Comparison of ENCODE assay signal across 8 cellular contexts in genomic region chr1:149792502-149792901, GRCh38. TPM values are rescaled to one million over a fixed set of nuclear protein-coding genes. Genes with fewer than 3 reads are reported as not detected.
DNase-seq lines count a peak whose midpoint lies in the region; ATAC-seq and TF ChIP-seq lines count a peak whose summit lies in the region.
"Not testable (repeated sequence)": the region's sequence is repeated elsewhere in the genome, so short reads cannot be mapped to it uniquely, and the experiment has no call there.

No MANE protein-coding gene starts in this region.

- POLR2A ChIA-PET in CD8-positive, alpha-beta memory T cell (lab: Charles Lee) = not testable (repeated sequence)

- not testable (repeated sequence) for H3K4me1 ChIP-seq in CD8-positive, alpha-beta memory T cell (ENCODE audit: insufficient read depth, low read length); Peyer's patch

- CTCF ChIA-PET in CD8-positive, alpha-beta memory T cell (lab: Charles Lee) = not testable (repeated sequence)

- H3K27me3 ChIP-seq in CD8-positive, alpha-beta memory T cell (ENCODE audit: insufficient read depth, low read length, poor library complexity, severe bottlenecking); Peyer's patch: not testable (repeated sequence)

- DNase-seq in CD8-positive, alpha-beta memory T cell = peak; percentile 24 to 77 (median 67)
- DNase-seq in Peyer's patch = peak; percentile 53 to 71 (median 65)
- DNase-seq in activated T-helper 1 cell treated with anti-CD3 and anti-CD28 coated beads, Interleukin-2, amount 50 U/mL, for 16 hours (ENCODE audit: low read depth in 1 of 2, low spot score in 1 of 2) = peak; percentile 11 to 52
- not testable (repeated sequence) for DNase-seq in epithelial cell of proximal tubule (ENCODE audit: low read depth)
- peak; percentile 31 to 78 for DNase-seq in mesothelial cell of epicardium (ENCODE audit: low spot score in 2 of 2, unreplicated experiment in 2 of 2)
- peak in 2 of 3 experiments; percentile 39 to 42 for DNase-seq in stimulated activated CD4-positive, alpha-beta T cell treated with anti-CD3 and anti-CD28 coated beads, TNF-alpha, amount 100 ng/mL, for 4 hours (ENCODE audit: low read depth in 3 of 3)

- TF ChIP-seq POLR2A in Peyer's patch (IDR thresholded peaks at IDR 0.05) = not testable (repeated sequence)

- H3K36me3 Mint-ChIP-seq in CD8-positive, alpha-beta memory T cell; mesothelial cell of epicardium: not testable (repeated sequence)

- H3K9me3 Mint-ChIP-seq in CD8-positive, alpha-beta memory T cell; mesothelial cell of epicardium: not testable (repeated sequence)

- not testable (repeated sequence) for H3K36me3 ChIP-seq in CD8-positive, alpha-beta memory T cell (ENCODE audit: insufficient read depth, low read length); Peyer's patch

- H3K27me3 Mint-ChIP-seq in CD8-positive, alpha-beta memory T cell; mesothelial cell of epicardium (ENCODE audit: low read depth): not testable (repeated sequence)

- TF ChIP-seq CTCF in Peyer's patch (IDR thresholded peaks at IDR 0.05) (peak; percentile 31 to 68 (median 48)), epithelial cell of proximal tubule (conservative IDR thresholded peaks at IDR 0.05; ENCODE audit: low read depth, low read length) (peak; percentile 38), mesothelial cell of epicardium (IDR thresholded peaks at IDR 0.05; ENCODE audit: unreplicated experiment) (peak; percentile 72)

- H3K4me3 Mint-ChIP-seq in CD8-positive, alpha-beta memory T cell = peak overlapping the region; percentile 91 to 99 (median 98)
- peak overlapping the region; percentile 99 for H3K4me3 Mint-ChIP-seq in mesothelial cell of epicardium

- H3K4me3 ChIP-seq in CD8-positive, alpha-beta memory T cell (ENCODE audit: low read length) = not testable (repeated sequence)
- H3K4me3 ChIP-seq in Peyer's patch (peak overlapping the region; percentile 49 to 72 (median 60)), epithelial cell of proximal tubule (ENCODE audit: low read depth, low read length) (peak overlapping the region; percentile 56)

- H3K27ac Mint-ChIP-seq in CD8-positive, alpha-beta memory T cell = peak overlapping the region; percentile 89 to 99 (median 95)
- H3K27ac Mint-ChIP-seq in mesothelial cell of epicardium = peak overlapping the region; percentile 99

- not testable (repeated sequence) for H3K27ac ChIP-seq in CD8-positive, alpha-beta memory T cell (ENCODE audit: low read depth, low read length)
- H3K27ac ChIP-seq in Peyer's patch = peak overlapping the region; percentile 87 to 89 (median 88)

- H3K4me1 Mint-ChIP-seq in CD8-positive, alpha-beta memory T cell; mesothelial cell of epicardium: not testable (repeated sequence)

- ATAC-seq in GM21381 (IDR thresholded peaks at IDR 0.05; ENCODE audit: unreplicated experiment) (peak; percentile 78), HG03558 (IDR thresholded peaks at IDR 0.05; ENCODE audit: extremely low read depth, unreplicated experiment) (peak; percentile 25)

- not testable (repeated sequence) for H3K9me3 ChIP-seq in CD8-positive, alpha-beta memory T cell (ENCODE audit: low read length); Peyer's patch

RNA-seq across cellular contexts. Expression of gene FCGR1A, which starts 10.0 kb away (rescaled TPM):
- total RNA-seq in CD8-positive, alpha-beta memory T cell = not detected
- not detected for polyA plus RNA-seq in CD8-positive, alpha-beta memory T cell
- total RNA-seq in Peyer's patch (not detected), epithelial cell of proximal tubule (not detected in 2 replicates), mesothelial cell of epicardium (not detected in 3 replicates)
